Comparison of ENCODE assay signal across 8 cellular contexts in genomic region chr2:32627901-32628645, GRCh38. TPM values are rescaled to one million over a fixed set of nuclear protein-coding genes. Genes with fewer than 3 reads are reported as not detected.
A peak's percentile ranks its signal among the peaks of the same experiment; 100 is the strongest.
DNase-seq lines count a peak whose midpoint lies in the region; ATAC-seq and TF ChIP-seq lines count a peak whose summit lies in the region.

TSS of gene TTC27 (plus strand) at chr2:32628050. CDS start at chr2:32628293, 243 bp downstream.

- H3K4me1 ChIP-seq in PC-9 (replicated peaks; ENCODE audit: insufficient read depth) (peaks cover 13% of the 10 kb centered on the region), esophagus (ENCODE audit: control insufficient read depth in 2 of 2, insufficient read depth in 2 of 2, low read length in 1 of 2) (no peaks in the 10 kb centered on the region), mucosa of stomach (ENCODE audit: control insufficient read depth, insufficient read depth, low read length) (no peaks in the 10 kb centered on the region)

- intact Hi-C loops in PC-9 (cut with micrococcal nuclease; ENCODE audit: unreplicated experiment), result loop anchor here (10.0 kb wide), 1 partner anchor 847 kb away; the partner anchor contains the start of gene RASGRP3

- peak within 1 kb of the TSS; percentile 68 for H3K9ac ChIP-seq in mucosa of stomach (ENCODE audit: low read length)

- 1% methylated on average over 36 of the region's 36 CpGs for WGBS in esophagus, 2 donors

- CTCF ChIA-PET in PC-9 (lab: Charles Lee), result interaction anchor here (0.6 kb wide), 1 partner anchor 445 kb away, joined by 3 read pairs; no protein-coding TSS in a partner anchor

- H2AFZ ChIP-seq in PC-9, result peak within 1 kb of the TSS; percentile 100

- peak; percentile 100 for ATAC-seq in GM21619 (IDR thresholded peaks at IDR 0.05; ENCODE audit: unreplicated experiment)

- H3K79me2 ChIP-seq in PC-9 (ENCODE audit: low read depth), result peaks cover 18% of the 10 kb centered on the region

- H4K20me1 ChIP-seq in PC-9 (ENCODE audit: insufficient read depth), result 0 out of 2 replicates have a peak, but pooled peaks cover 4% of the 10 kb centered on the region

- H3K9me2 ChIP-seq in PC-9 (ENCODE audit: insufficient read depth), result no peaks in the 10 kb centered on the region

- H3K4me2 ChIP-seq in PC-9, result peak within 1 kb of the TSS; percentile 79

- H3K27ac ChIP-seq in PC-9, result peak within 1 kb of the TSS; percentile 36; the same call in 1 of the 2 replicates
- peak within 1 kb of the TSS; percentile 75 to 80 for H3K27ac ChIP-seq in esophagus (ENCODE audit: low read depth in 2 of 2, low read length in 1 of 2)

- DNase-seq in DMS153 (lab: John Stamatoyannopoulos, UW) (peak; percentile 93), PC-9 (peak; percentile 90 to 91)
- DNase-seq in Jurkat, Clone E6-1 (ENCODE audit: low read depth, low spot score), result peak; percentile 83
- DNase-seq in activated T-cell treated with anti-CD3 and anti-CD28 coated beads, Interleukin-2, amount 50 U/mL, for 1 hour, result peak; percentile 97
- DNase-seq in stimulated activated CD8-positive, alpha-beta memory T cell treated with anti-CD3 and anti-CD28 coated beads, Interleukin-7, amount 100 ng/mL, for 24 hours (ENCODE audit: low read depth), result peak; percentile 88

- H3K27me3 ChIP-seq in PC-9 (ENCODE audit: insufficient read depth, low read depth), result no peaks in the 10 kb centered on the region
- H3K27me3 ChIP-seq in esophagus (ENCODE audit: control insufficient read depth in 1 of 2, insufficient read depth in 2 of 2, low read length in 2 of 2), result no peaks in the 10 kb centered on the region
- no peaks in the 10 kb centered on the region for H3K27me3 ChIP-seq in mucosa of stomach (ENCODE audit: control insufficient read depth, insufficient read depth, low read length)

- POLR2A ChIA-PET in PC-9 (lab: Charles Lee; ENCODE audit: unreplicated experiment), result no interaction called here

- H3K36me3 ChIP-seq in PC-9 (ENCODE audit: low read depth) (peaks cover 7% of the 10 kb centered on the region; the same call in 1 of the 2 replicates), esophagus (ENCODE audit: control insufficient read depth in 2 of 2, insufficient read depth in 2 of 2, low read length in 1 of 2) (peaks cover 0 to 2% of the 10 kb centered on the region in 2 donors), mucosa of stomach (ENCODE audit: control insufficient read depth, insufficient read depth, low read length) (no peaks in the 10 kb centered on the region)

- H3K4me3 ChIP-seq in Jurkat, Clone E6-1 (ENCODE audit: low read length), result peak within 1 kb of the TSS; percentile 83
- H3K4me3 ChIP-seq in PC-9, result peak within 1 kb of the TSS; percentile 69
- H3K4me3 ChIP-seq in esophagus (ENCODE audit: low read depth in 1 of 2, low read length in 2 of 2), result peak within 1 kb of the TSS; percentile 61 to 99
- H3K4me3 ChIP-seq in mucosa of stomach (ENCODE audit: low read length), result peak within 1 kb of the TSS; percentile 94

- TF ChIP-seq CTCF in PC-9 (conservative IDR thresholded peaks at IDR 0.05), result peak; percentile 41; the same call in 1 of the 2 replicates

- H3F3A ChIP-seq in PC-9 (ENCODE audit: insufficient read depth, low read depth), result peaks cover 12% of the 10 kb centered on the region; the same call in 1 of the 2 replicates

- BruUV-seq in PC-9 (replicated peaks; lab: Mats Ljungman, UMichigan), result TSS peak; percentile 73

- no peaks in the 10 kb centered on the region for H3K9me3 ChIP-seq in PC-9 (ENCODE audit: insufficient read depth, low read depth)
- H3K9me3 ChIP-seq in esophagus (ENCODE audit: control insufficient read depth in 2 of 2, insufficient read depth in 1 of 2, low read depth in 1 of 2, low read length in 1 of 2), result no peaks in the 10 kb centered on the region
- no peaks in the 10 kb centered on the region for H3K9me3 ChIP-seq in mucosa of stomach (ENCODE audit: control insufficient read depth, low read length)

RNA-seq across cellular contexts. Expression of gene TTC27, which starts in this region (rescaled TPM):
- polyA plus RNA-seq in Jurkat, Clone E6-1 (2012; ENCODE audit: insufficient read depth, insufficient read length), result 18.6 TPM
- total RNA-seq in PC-9 (2021), result 12.0 and 12.8 TPM in 2 replicates
- polyA plus RNA-seq in esophagus, result 1 to 10 TPM; 3.7 to 9.8 TPM

Comparison
In these comparisons a context has a peak if more than half of its experiments do, and no peak if none do; other contexts are left out.
1. Peak in every context shown above with its lines: DNase-seq, ATAC-seq, H3K4me3 ChIP-seq and H3K27ac ChIP-seq.